Comparison of ENCODE assay signal across 8 cellular contexts in the genomic region with DNA sequence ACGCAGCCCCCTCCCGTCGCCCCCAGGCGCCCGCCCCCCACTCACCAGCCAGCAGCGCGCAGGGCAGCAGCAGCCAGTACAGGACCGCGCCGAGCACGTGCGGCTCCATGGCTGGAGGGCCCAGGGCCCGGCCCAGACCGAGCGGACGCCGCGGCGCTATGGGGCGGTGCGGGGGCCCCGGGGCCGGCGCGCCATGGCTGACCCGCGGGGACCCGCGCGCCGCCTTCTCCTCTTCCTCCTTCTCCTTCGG. TPM values are rescaled to one million over a fixed set of nuclear protein-coding genes. Genes with fewer than 3 reads are reported as not detected.
A peak's percentile ranks its signal among the peaks of the same experiment; 100 is the strongest.
DNase-seq lines count a peak whose midpoint lies in the region; ATAC-seq and TF ChIP-seq lines count a peak whose summit lies in the region.

No MANE protein-coding gene starts in this region.

- peaks cover 39% of the 10 kb centered on the region for H3K36me3 ChIP-seq in DOHH2 (ENCODE audit: control insufficient read depth, low read length)
- H3K36me3 ChIP-seq in Peyer's patch = no peaks in the 10 kb centered on the region
- H3K36me3 ChIP-seq in prostate gland = no peaks in the 10 kb centered on the region
- H3K36me3 ChIP-seq in BE2C = no peaks in the 10 kb centered on the region

- peaks cover 60% of the 10 kb centered on the region for H3K79me2 ChIP-seq in DOHH2 (ENCODE audit: control insufficient read depth, low read length)

- peak overlapping the region; percentile 92 for H3K4me2 ChIP-seq in DOHH2 (ENCODE audit: low read length)

- ATAC-seq in HG02678 (IDR thresholded peaks at IDR 0.05; ENCODE audit: unreplicated experiment) = no peak

- H4K20me1 ChIP-seq in DOHH2 (ENCODE audit: control insufficient read depth, insufficient read depth, low read depth, low read length) = peaks cover 18% of the 10 kb centered on the region

- intact Hi-C loops in prostate gland (cut with DNase I) = loop anchor here (1.0 kb wide), 1 partner anchor 41 kb away; no protein-coding TSS in a partner anchor

- TF ChIP-seq POLR2A in Peyer's patch (IDR thresholded peaks at IDR 0.05) = no peak
- no peak for TF ChIP-seq POLR2A in prostate gland (IDR thresholded peaks at IDR 0.05)

- H3K9me2 ChIP-seq in DOHH2 (replicated peaks; ENCODE audit: control insufficient read depth, low read length) = no peaks in the 10 kb centered on the region

- H3K27me3 ChIP-seq in DOHH2 (ENCODE audit: control insufficient read depth, low read length) (no peaks in the 10 kb centered on the region), Peyer's patch (no peaks in the 10 kb centered on the region), prostate gland (replicated peaks; ENCODE audit: insufficient read depth) (no peaks in the 10 kb centered on the region), BE2C (peaks cover 36% of the 10 kb centered on the region)

- 0% methylated on average over 10 of the region's 32 CpGs for whole genome bisulfite sequencing in prostate gland

- peaks cover 6% of the 10 kb centered on the region for H3F3A ChIP-seq in DOHH2 (ENCODE audit: control insufficient read depth, insufficient read depth)

- H3K9me3 ChIP-seq in DOHH2 (ENCODE audit: control insufficient read depth, insufficient read depth, low read length) (no peaks in the 10 kb centered on the region), Peyer's patch (no peaks in the 10 kb centered on the region), prostate gland (no peaks in the 10 kb centered on the region), BE2C (no peaks in the 10 kb centered on the region)

- no peak for DNase-seq in Peyer's patch
- DNase-seq in fibroblast of pulmonary artery (ENCODE audit: low read depth) = no peak
- no peak for DNase-seq in prostate gland (ENCODE audit: low spot score)
- DNase-seq in midbrain (lab: John Stamatoyannopoulos, UW) = no peak
- no peak for DNase-seq in BE2C
- DNase-seq in inferior parietal cortex (ENCODE audit: extremely low spot score) = no peak

- no peak for TF ChIP-seq CTCF in DOHH2 (IDR thresholded peaks at IDR 0.05; ENCODE audit: low read depth, low read length, poor library complexity, severe bottlenecking)
- no peak for TF ChIP-seq CTCF in Peyer's patch (IDR thresholded peaks at IDR 0.05)
- TF ChIP-seq CTCF in fibroblast of pulmonary artery (IDR thresholded peaks at IDR 0.05; ENCODE audit: low read length, missing control alignments) = no peak
- no peak for TF ChIP-seq CTCF in prostate gland (IDR thresholded peaks at IDR 0.05)
- TF ChIP-seq CTCF in BE2C (IDR thresholded peaks at IDR 0.05; ENCODE audit: low read depth, low read length) = no peak

- H3K27ac ChIP-seq in DOHH2 (ENCODE audit: low read depth, low read length) (peak overlapping the region; percentile 52), Peyer's patch (peak overlapping the region; percentile 87 to 96 (median 92)), prostate gland (peak overlapping the region; percentile 90 to 94)

- peak overlapping the region; percentile 98 for H3K4me3 ChIP-seq in DOHH2 (ENCODE audit: low read length)
- peak overlapping the region; percentile 68 to 92 (median 80) for H3K4me3 ChIP-seq in Peyer's patch
- peak overlapping the region; percentile 65 for H3K4me3 ChIP-seq in fibroblast of pulmonary artery (replicated peaks; ENCODE audit: low read depth, low read length)
- H3K4me3 ChIP-seq in prostate gland = peak overlapping the region; percentile 86 to 89
- H3K4me3 ChIP-seq in BE2C (ENCODE audit: low read depth, low read length) = no peak overlapping the region

- H3K4me1 ChIP-seq in DOHH2 (ENCODE audit: control insufficient read depth, low read length) = peaks cover 52% of the 10 kb centered on the region
- H3K4me1 ChIP-seq in Peyer's patch = peaks cover 0 to 52% (median 35%) of the 10 kb centered on the region in 4 donors
- H3K4me1 ChIP-seq in prostate gland (replicated peaks) = peaks cover 8% of the 10 kb centered on the region
- H3K4me1 ChIP-seq in BE2C = no peaks in the 10 kb centered on the region

RNA-seq across cellular contexts. Expression of gene PIEZO1, which starts 0.2 kb away (rescaled TPM):
- total RNA-seq in Peyer's patch = 100 to 1,000 TPM in 3 of 4 donors, 10 to 100 TPM in 1; 76.9 to 218 (median 183) TPM
- 100 to 1,000 TPM; 156 to 202 TPM for total RNA-seq in prostate gland
- polyA plus RNA-seq in BE2C (2012; ENCODE audit: insufficient read depth, insufficient read length, low read depth) = 21.7 TPM

RNA-seq across cellular contexts. Expression of gene CDT1, which starts 18.8 kb away (rescaled TPM):
- total RNA-seq in Peyer's patch = 10 to 100 TPM in 2 of 4 donors, 1 to 10 TPM in 2; 7.9 to 28.1 (median 10.1) TPM
- 1 to 10 TPM; 4.3 to 7.6 TPM for total RNA-seq in prostate gland
- 27.8 TPM for polyA plus RNA-seq in BE2C (2012; ENCODE audit: insufficient read depth, insufficient read length, low read depth)

RNA-seq across cellular contexts. Expression of gene APRT, which starts 26.9 kb away (rescaled TPM):
- 100 to 1,000 TPM; 109 to 190 (median 122) TPM for total RNA-seq in Peyer's patch
- total RNA-seq in prostate gland = 100 to 1,000 TPM; 165 to 211 TPM
- 391 TPM for polyA plus RNA-seq in BE2C (2012; ENCODE audit: insufficient read depth, insufficient read length, low read depth)
